Comparison of ENCODE assay signal across 1 cellular context in genomic region chr13:33182729-33183128, GRCh38.
A peak's percentile ranks its signal among the peaks of the same experiment; 100 is the strongest.
TF ChIP-seq lines count a peak whose summit lies in the region.

No MANE protein-coding gene starts in this region.

TF ChIP-seq in GM12878, 131 proteins besides CTCF, POLR2A, EP300 and RAD21 (continued from another document and continues in another):
- TF ChIP-seq, protein P1, sequence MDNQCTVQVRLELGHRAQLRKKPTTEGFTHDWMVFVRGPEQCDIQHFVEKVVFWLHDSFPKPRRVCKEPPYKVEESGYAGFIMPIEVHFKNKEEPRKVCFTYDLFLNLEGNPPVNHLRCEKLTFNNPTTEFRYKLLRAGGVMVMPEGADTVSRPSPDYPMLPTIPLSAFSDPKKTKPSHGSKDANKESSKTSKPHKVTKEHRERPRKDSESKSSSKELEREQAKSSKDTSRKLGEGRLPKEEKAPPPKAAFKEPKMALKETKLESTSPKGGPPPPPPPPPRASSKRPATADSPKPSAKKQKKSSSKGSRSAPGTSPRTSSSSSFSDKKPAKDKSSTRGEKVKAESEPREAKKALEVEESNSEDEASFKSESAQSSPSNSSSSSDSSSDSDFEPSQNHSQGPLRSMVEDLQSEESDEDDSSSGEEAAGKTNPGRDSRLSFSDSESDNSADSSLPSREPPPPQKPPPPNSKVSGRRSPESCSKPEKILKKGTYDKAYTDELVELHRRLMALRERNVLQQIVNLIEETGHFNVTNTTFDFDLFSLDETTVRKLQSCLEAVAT (IDR thresholded peaks at IDR 0.05), result peak; percentile 38; the same call in 1 of the 2 replicates
- TF ChIP-seq IKZF2 (IDR thresholded peaks at IDR 0.05), result peak; percentile 59 to 74; a peak in 3 of 4 replicates
- TF ChIP-seq KLF5 (IDR thresholded peaks at IDR 0.05; ENCODE audit: partially characterized antibody), result no peak
- no peak for TF ChIP-seq JUNB (IDR thresholded peaks at IDR 0.05)
- TF ChIP-seq SUZ12 (IDR thresholded peaks at IDR 0.05; ENCODE audit: unreplicated experiment), result no peak
- peak; percentile 42; the same call in 1 of the 2 replicates for TF ChIP-seq MTA2 (IDR thresholded peaks at IDR 0.05; ENCODE audit: low read depth)
- TF ChIP-seq KDM1A (IDR thresholded peaks at IDR 0.05; ENCODE audit: borderline replicate concordance), result no peak
- no peak for TF ChIP-seq ETV6 (conservative IDR thresholded peaks at IDR 0.05 in 1 of 2, IDR thresholded peaks at IDR 0.05 in 1 of 2; ENCODE audit: borderline replicate concordance in 1 of 2, low read depth in 1 of 2)
- TF ChIP-seq SMAD5 (IDR thresholded peaks at IDR 0.05; ENCODE audit: low read depth), result no peak
- no peak for TF ChIP-seq SMARCA5 (IDR thresholded peaks at IDR 0.05)
- TF ChIP-seq TBL1XR1 (IDR thresholded peaks at IDR 0.05; ENCODE audit: low read depth, low read length), result no peak
- no peak for TF ChIP-seq CHD1 (IDR thresholded peaks at IDR 0.05; ENCODE audit: low read depth, low read length)
- no peak for TF ChIP-seq RBBP5 (conservative IDR thresholded peaks at IDR 0.05)
- TF ChIP-seq CBX5 (IDR thresholded peaks at IDR 0.05; ENCODE audit: low read depth), result peak; percentile 50; the same call in 1 of the 2 replicates
- no peak for TF ChIP-seq NR2C1 (IDR thresholded peaks at IDR 0.05)
- no peak for TF ChIP-seq ATF7 (IDR thresholded peaks at IDR 0.05; ENCODE audit: low read depth)
- no peak for TF ChIP-seq RB1 (IDR thresholded peaks at IDR 0.05; ENCODE audit: borderline replicate concordance)
- TF ChIP-seq RFX5 (IDR thresholded peaks at IDR 0.05; ENCODE audit: low read depth, low read length), result no peak
- TF ChIP-seq, protein P2, sequence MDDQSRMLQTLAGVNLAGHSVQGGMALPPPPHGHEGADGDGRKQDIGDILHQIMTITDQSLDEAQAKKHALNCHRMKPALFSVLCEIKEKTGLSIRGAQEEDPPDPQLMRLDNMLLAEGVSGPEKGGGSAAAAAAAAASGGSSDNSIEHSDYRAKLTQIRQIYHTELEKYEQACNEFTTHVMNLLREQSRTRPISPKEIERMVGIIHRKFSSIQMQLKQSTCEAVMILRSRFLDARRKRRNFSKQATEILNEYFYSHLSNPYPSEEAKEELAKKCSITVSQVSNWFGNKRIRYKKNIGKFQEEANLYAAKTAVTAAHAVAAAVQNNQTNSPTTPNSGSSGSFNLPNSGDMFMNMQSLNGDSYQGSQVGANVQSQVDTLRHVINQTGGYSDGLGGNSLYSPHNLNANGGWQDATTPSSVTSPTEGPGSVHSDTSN (IDR thresholded peaks at IDR 0.05; ENCODE audit: insufficient replicate concordance, low read depth, low read length), result no peak
- TF ChIP-seq E2F8 (IDR thresholded peaks at IDR 0.05; ENCODE audit: low read depth, partially characterized antibody), result no peak
- TF ChIP-seq FOS (IDR thresholded peaks at IDR 0.05; ENCODE audit: borderline replicate concordance, extremely low read depth, insufficient read length), result no peak
- no peak for TF ChIP-seq ELK1 (IDR thresholded peaks at IDR 0.05; ENCODE audit: low read depth, low read length)
- TF ChIP-seq PRDM15 (CRISPR knock-in tag; IDR thresholded peaks at IDR 0.05), result no peak
- peak; percentile 75 for TF ChIP-seq USF2 (IDR thresholded peaks at IDR 0.05; ENCODE audit: borderline replicate concordance, low read depth, low read length)
- no peak for TF ChIP-seq PML (IDR thresholded peaks at IDR 0.05; ENCODE audit: low read length)
- no peak for TF ChIP-seq HDGF (IDR thresholded peaks at IDR 0.05)
- peak; percentile 60 for TF ChIP-seq RELA (IDR thresholded peaks at IDR 0.05; ENCODE audit: borderline replicate concordance, partially characterized antibody)
- TF ChIP-seq, protein P3, sequence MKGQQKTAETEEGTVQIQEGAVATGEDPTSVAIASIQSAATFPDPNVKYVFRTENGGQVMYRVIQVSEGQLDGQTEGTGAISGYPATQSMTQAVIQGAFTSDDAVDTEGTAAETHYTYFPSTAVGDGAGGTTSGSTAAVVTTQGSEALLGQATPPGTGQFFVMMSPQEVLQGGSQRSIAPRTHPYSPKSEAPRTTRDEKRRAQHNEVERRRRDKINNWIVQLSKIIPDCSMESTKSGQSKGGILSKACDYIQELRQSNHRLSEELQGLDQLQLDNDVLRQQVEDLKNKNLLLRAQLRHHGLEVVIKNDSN (IDR thresholded peaks at IDR 0.05; ENCODE audit: borderline replicate concordance, extremely low read length, insufficient read depth, low read depth, low read length), result peak; percentile 83
- peak; percentile 16; the same call in 1 of the 2 replicates for TF ChIP-seq ZNF24 (IDR thresholded peaks at IDR 0.05)
- TF ChIP-seq MEF2B (IDR thresholded peaks at IDR 0.05; ENCODE audit: partially characterized antibody, poor library complexity, severe bottlenecking), result peak; percentile 63
- TF ChIP-seq CBFB (IDR thresholded peaks at IDR 0.05; ENCODE audit: low read depth), result no peak
- peak; percentile 32; the same call in 1 of the 2 replicates for TF ChIP-seq CREM (IDR thresholded peaks at IDR 0.05; ENCODE audit: low read depth)
- TF ChIP-seq CHD4 (IDR thresholded peaks at IDR 0.05), result no peak
- TF ChIP-seq ZNF622 (IDR thresholded peaks at IDR 0.05), result no peak
- TF ChIP-seq, protein P4, sequence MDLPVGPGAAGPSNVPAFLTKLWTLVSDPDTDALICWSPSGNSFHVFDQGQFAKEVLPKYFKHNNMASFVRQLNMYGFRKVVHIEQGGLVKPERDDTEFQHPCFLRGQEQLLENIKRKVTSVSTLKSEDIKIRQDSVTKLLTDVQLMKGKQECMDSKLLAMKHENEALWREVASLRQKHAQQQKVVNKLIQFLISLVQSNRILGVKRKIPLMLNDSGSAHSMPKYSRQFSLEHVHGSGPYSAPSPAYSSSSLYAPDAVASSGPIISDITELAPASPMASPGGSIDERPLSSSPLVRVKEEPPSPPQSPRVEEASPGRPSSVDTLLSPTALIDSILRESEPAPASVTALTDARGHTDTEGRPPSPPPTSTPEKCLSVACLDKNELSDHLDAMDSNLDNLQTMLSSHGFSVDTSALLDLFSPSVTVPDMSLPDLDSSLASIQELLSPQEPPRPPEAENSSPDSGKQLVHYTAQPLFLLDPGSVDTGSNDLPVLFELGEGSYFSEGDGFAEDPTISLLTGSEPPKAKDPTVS (IDR thresholded peaks at IDR 0.05; ENCODE audit: low read depth, low read length), result no peak
- TF ChIP-seq ESRRA (IDR thresholded peaks at IDR 0.05; ENCODE audit: low read length), result no peak
- no peak for TF ChIP-seq SREBF2 (IDR thresholded peaks at IDR 0.05; ENCODE audit: low read length)
- no peak for TF ChIP-seq TCF7 (IDR thresholded peaks at IDR 0.05; ENCODE audit: borderline replicate concordance)
- no peak for TF ChIP-seq MEF2A (IDR thresholded peaks at IDR 0.05; ENCODE audit: insufficient read depth, low read depth, low read length)
- no peak for TF ChIP-seq ZZZ3 (IDR thresholded peaks at IDR 0.05; ENCODE audit: control insufficient read depth, insufficient read length, low read depth)
- TF ChIP-seq PAX5 (IDR thresholded peaks at IDR 0.05; ENCODE audit: borderline replicate concordance, low read depth, low read length), result peak; percentile 71; the same call in 1 of the 2 replicates
- TF ChIP-seq, protein P5, sequence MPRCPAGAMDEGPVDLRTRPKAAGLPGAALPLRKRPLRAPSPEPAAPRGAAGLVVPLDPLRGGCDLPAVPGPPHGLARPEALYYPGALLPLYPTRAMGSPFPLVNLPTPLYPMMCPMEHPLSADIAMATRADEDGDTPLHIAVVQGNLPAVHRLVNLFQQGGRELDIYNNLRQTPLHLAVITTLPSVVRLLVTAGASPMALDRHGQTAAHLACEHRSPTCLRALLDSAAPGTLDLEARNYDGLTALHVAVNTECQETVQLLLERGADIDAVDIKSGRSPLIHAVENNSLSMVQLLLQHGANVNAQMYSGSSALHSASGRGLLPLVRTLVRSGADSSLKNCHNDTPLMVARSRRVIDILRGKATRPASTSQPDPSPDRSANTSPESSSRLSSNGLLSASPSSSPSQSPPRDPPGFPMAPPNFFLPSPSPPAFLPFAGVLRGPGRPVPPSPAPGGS (IDR thresholded peaks at IDR 0.05; ENCODE audit: borderline replicate concordance, insufficient read depth, low read depth, low read length, poor library complexity, severe bottlenecking), result peak; percentile 82
- no peak for TF ChIP-seq PAX8 (IDR thresholded peaks at IDR 0.05)
- TF ChIP-seq EED (IDR thresholded peaks at IDR 0.05; ENCODE audit: low read depth), result no peak
- TF ChIP-seq TCF12 (IDR thresholded peaks at IDR 0.05; ENCODE audit: low read depth, low read length), result peak; percentile 77
- TF ChIP-seq TCF3 (IDR thresholded peaks at IDR 0.05; ENCODE audit: borderline replicate concordance, insufficient read depth, low read depth, low read length), result 0 out of 2 replicates have a peak, but pooled peaks have one; percentile 36
- peak; percentile 40; the same call in 1 of the 2 replicates for TF ChIP-seq RUNX3 (IDR thresholded peaks at IDR 0.05; ENCODE audit: low read length)
- TF ChIP-seq NFXL1 (IDR thresholded peaks at IDR 0.05; ENCODE audit: borderline replicate concordance), result no peak
- TF ChIP-seq ZNF384 (IDR thresholded peaks at IDR 0.05; ENCODE audit: borderline replicate concordance, low read depth, low read length), result no peak
- peak; percentile 56; the same call in 1 of the 2 replicates for TF ChIP-seq IRF4 (IDR thresholded peaks at IDR 0.05; ENCODE audit: low read depth, low read length)
- TF ChIP-seq NR2F1 (conservative IDR thresholded peaks at IDR 0.05), result no peak; the same call in 1 of the 2 replicates
